ENCODE assay signal across 1 cellular context in the genomic region with DNA sequence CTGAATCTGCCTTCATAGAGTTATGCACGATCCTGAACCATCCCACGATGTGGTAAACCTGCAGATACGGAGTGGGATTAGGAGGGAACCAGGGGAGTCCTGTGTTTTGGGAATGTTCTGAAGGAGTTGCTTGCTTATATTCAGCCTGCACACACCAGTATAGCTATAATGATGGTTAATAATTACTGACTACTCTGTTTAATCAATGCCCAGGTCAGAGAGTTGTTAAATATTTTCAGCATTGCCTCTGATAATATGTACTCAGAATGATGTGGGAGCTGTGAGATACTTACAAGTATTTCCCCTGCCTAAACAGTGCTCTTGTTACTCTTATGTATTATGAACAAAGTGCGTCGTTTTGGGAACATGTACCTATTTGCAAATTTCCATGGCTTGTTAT.
TF ChIP-seq lines count a peak whose summit lies in the region.

No MANE protein-coding gene starts in this region.

TF ChIP-seq in HepG2, 621 proteins besides CTCF, POLR2A, EP300 and RAD21 (continued from another document):
- TF ChIP-seq, protein P1, sequence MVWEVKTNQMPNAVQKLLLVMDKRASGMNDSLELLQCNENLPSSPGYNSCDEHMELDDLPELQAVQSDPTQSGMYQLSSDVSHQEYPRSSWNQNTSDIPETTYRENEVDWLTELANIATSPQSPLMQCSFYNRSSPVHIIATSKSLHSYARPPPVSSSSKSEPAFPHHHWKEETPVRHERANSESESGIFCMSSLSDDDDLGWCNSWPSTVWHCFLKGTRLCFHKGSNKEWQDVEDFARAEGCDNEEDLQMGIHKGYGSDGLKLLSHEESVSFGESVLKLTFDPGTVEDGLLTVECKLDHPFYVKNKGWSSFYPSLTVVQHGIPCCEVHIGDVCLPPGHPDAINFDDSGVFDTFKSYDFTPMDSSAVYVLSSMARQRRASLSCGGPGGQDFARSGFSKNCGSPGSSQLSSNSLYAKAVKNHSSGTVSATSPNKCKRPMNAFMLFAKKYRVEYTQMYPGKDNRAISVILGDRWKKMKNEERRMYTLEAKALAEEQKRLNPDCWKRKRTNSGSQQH (CRISPR knock-in tag; IDR thresholded peaks at IDR 0.05; ENCODE audit: low read depth): no peak
- TF ChIP-seq CSRNP1 (CRISPR knock-in tag; IDR thresholded peaks at IDR 0.05) (no peak), ZNF547 (CRISPR knock-in tag; IDR thresholded peaks at IDR 0.05) (no peak), NFE2L2 (IDR thresholded peaks at IDR 0.05; ENCODE audit: low read length) (no peak), ZSCAN12 (CRISPR knock-in tag; IDR thresholded peaks at IDR 0.05) (no peak), ZNF343 (CRISPR knock-in tag; IDR thresholded peaks at IDR 0.05) (no peak), KDM5A (IDR thresholded peaks at IDR 0.05; ENCODE audit: borderline replicate concordance, low read length) (no peak), ZFP36L1 (CRISPR knock-in tag; IDR thresholded peaks at IDR 0.05) (no peak), MAZ (IDR thresholded peaks at IDR 0.05; ENCODE audit: borderline replicate concordance, low read depth, low read length) (no peak), MAZ (CRISPR knock-in tag; IDR thresholded peaks at IDR 0.05; ENCODE audit: low read depth) (no peak), ZNF451 (CRISPR knock-in tag; IDR thresholded peaks at IDR 0.05) (no peak), HNF4G (IDR thresholded peaks at IDR 0.05; ENCODE audit: borderline replicate concordance, low read depth, low read length) (no peak), HNF4G (CRISPR knock-in tag; IDR thresholded peaks at IDR 0.05; ENCODE audit: borderline replicate concordance, low read depth) (no peak), PHB2 (IDR thresholded peaks at IDR 0.05; ENCODE audit: partially characterized antibody) (no peak)
- TF ChIP-seq, protein P2, sequence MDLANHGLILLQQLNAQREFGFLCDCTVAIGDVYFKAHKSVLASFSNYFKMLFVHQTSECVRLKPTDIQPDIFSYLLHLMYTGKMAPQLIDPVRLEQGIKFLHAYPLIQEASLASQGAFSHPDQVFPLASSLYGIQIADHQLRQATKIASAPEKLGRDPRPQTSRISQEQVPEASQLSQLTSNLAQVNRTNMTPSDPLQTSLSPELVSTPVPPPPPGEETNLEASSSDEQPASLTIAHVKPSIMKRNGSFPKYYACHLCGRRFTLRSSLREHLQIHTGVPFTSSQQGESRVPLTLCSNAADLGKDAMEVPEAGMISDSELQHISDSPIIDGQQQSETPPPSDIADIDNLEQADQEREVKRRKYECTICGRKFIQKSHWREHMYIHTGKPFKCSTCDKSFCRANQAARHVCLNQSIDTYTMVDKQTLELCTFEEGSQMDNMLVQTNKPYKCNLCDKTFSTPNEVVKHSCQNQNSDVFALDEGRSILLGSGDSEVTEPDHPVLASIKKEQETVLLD (CRISPR knock-in tag; IDR thresholded peaks at IDR 0.05; ENCODE audit: low read depth): no peak
- TF ChIP-seq, protein P3, sequence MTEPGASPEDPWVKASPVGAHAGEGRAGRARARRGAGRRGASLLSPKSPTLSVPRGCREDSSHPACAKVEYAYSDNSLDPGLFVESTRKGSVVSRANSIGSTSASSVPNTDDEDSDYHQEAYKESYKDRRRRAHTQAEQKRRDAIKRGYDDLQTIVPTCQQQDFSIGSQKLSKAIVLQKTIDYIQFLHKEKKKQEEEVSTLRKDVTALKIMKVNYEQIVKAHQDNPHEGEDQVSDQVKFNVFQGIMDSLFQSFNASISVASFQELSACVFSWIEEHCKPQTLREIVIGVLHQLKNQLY (CRISPR knock-in tag; IDR thresholded peaks at IDR 0.05): no peak
